1 cellular context compared by ENCODE assay signal in genomic region chr19:45860359-45861259, GRCh38.
TF ChIP-seq lines count a peak whose summit lies in the region.

No MANE protein-coding gene starts in this region.

TF ChIP-seq in HEK293, 187 proteins besides CTCF, POLR2A, EP300 and RAD21 (continued from another document):
- TF ChIP-seq, protein P1, sequence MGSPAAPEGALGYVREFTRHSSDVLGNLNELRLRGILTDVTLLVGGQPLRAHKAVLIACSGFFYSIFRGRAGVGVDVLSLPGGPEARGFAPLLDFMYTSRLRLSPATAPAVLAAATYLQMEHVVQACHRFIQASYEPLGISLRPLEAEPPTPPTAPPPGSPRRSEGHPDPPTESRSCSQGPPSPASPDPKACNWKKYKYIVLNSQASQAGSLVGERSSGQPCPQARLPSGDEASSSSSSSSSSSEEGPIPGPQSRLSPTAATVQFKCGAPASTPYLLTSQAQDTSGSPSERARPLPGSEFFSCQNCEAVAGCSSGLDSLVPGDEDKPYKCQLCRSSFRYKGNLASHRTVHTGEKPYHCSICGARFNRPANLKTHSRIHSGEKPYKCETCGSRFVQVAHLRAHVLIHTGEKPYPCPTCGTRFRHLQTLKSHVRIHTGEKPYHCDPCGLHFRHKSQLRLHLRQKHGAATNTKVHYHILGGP (tag by site-specific recombination; IDR thresholded peaks at IDR 0.05), result no peak
